ENCODE assay signal across 28 cellular contexts in the genomic region with DNA sequence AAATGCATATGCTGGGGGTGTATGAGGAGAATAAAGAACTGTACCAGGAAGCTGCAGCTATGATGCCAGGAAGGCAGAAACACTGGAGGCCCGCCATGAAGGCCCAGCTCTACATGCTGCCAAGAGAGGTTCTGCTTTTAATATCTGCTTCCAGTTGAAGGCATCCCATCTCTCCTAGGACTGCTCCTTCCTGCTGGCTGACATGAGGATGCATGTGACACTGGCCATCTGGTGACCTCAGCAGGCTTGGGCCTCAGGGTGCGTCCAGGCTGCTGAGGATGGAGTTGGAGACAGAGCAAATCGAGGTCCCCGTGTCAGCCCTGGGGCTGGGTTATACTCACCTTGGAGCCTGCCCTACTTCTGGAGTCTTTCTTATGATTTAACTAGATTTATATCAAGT. TPM values are rescaled to one million over a fixed set of nuclear protein-coding genes. Genes with fewer than 3 reads are reported as not detected.
A peak's percentile ranks its signal among the peaks of the same experiment; 100 is the strongest.
DNase-seq lines count a peak whose midpoint lies in the region; ATAC-seq, FAIRE-seq and TF ChIP-seq lines count a peak whose summit lies in the region.
"Had no signal": no experiment of that assay in that cellular context is flagged by ENCODE, and none has a peak within 500 bp of the region (broad histone marks: within the 10 kb centered on the region; RNA-seq: fewer than 3 reads in every experiment).

No MANE protein-coding gene starts in this region.

- H4K20me1 ChIP-seq in SK-N-SH (ENCODE audit: insufficient read depth) (no peaks in the 10 kb centered on the region), K562 (replicated peaks; ENCODE audit: control insufficient read depth, insufficient read depth, low read length) (no peaks in the 10 kb centered on the region)

- H3K4me1 Mint-ChIP-seq in progenitor cell of endocrine pancreas (ENCODE audit: low read depth): no peaks in the 10 kb centered on the region

- FAIRE-seq in K562 (lab: Jason Lieb, UNC): no peak
- FAIRE-seq: D721Med, GM12892, HTR-8/SVneo had no signal

- H3K27me3 ChIP-seq in SK-N-SH (ENCODE audit: insufficient read depth) (no peaks in the 10 kb centered on the region), K562 (ENCODE audit: control insufficient read depth in 2 of 2, insufficient read depth in 2 of 2, low read length in 2 of 2) (no peaks in the 10 kb centered on the region)
- H3K27me3 ChIP-seq: BE2C, SJSA1 had no signal

- CTCF ChIA-PET in SK-N-SH (lab: Yijun Ruan, JAX) (interaction anchor here (1.0 to 3.3 kb wide), 4 partner anchors 10 to 183 kb away, joined by 3 to 18 read pairs (median 8); no protein-coding TSS in a partner anchor), K562 (lab: Yijun Ruan, JAX; ENCODE audit: low intra/inter-chr PET ratio) (no interaction called here)

- POLR2A ChIA-PET in SK-N-SH (lab: Yijun Ruan, JAX) (no interaction called here), K562 (lab: Yijun Ruan, JAX) (interaction anchor here (1.3 kb wide), 1 partner anchor 16 kb away, joined by 5 read pairs; no protein-coding TSS in a partner anchor)

- H2AFZ ChIP-seq in SK-N-SH (ENCODE audit: low read depth) (no peak overlapping the region), K562 (ENCODE audit: low read depth, low read length) (no peak overlapping the region)
- H2AFZ ChIP-seq: GM23248 had no signal

- H3K4me2 ChIP-seq in SK-N-SH (no peak overlapping the region), K562 (ENCODE audit: insufficient read depth, low read length) (no peak overlapping the region)

- no peak for TF ChIP-seq CTCF in SK-N-SH (IDR thresholded peaks at IDR 0.05)
- TF ChIP-seq CTCF in K562 (IDR thresholded peaks at IDR 0.05 in 2 of 3, conservative IDR thresholded peaks at IDR 0.05 in 1 of 3; ENCODE audit: insufficient read depth in 2 of 3, low read depth in 1 of 3, low read length in 3 of 3): no peak
- TF ChIP-seq CTCF in progenitor cell of endocrine pancreas (IDR thresholded peaks at IDR 0.05; ENCODE audit: unreplicated experiment): no peak

- peak; percentile 52 for DNase-seq in SK-N-SH
- DNase-seq in K562 (ENCODE audit: extremely low read depth in 1 of 4, low spot score in 3 of 4): no peak
- peak; percentile 15 for DNase-seq in myocyte (ENCODE audit: low read depth)
- DNase-seq in putamen (ENCODE audit: low spot score): no peak
- DNase-seq in GM19240 (ENCODE audit: insufficient read length, low spot score): no peak
- no peak for DNase-seq in progenitor cell of endocrine pancreas (ENCODE audit: low spot score, unreplicated experiment)
- no peak for DNase-seq in activated gamma-delta T cell treated with Interleukin-2 at 50 U/mL for 16 hours
- DNase-seq: BE2C; CD4-positive, CD25-positive, alpha-beta regulatory T cell; EL; GF-D8; GM23248; H7; HFFc6; KG1; NCI-H1048; NCI-H1417; NCI-H1694; NCI-H2029 treated with DMSO at 0.1 percent for 48 hours; NCI-H526 treated with DMSO at 0.1 percent for 48 hours; Right ventricle myocardium superior; RPMI8226 had no signal

- no CpG with 5 or more reads among the region's 4 CpGs for WGBS in SK-N-SH (ENCODE audit: low lambda C conversion rate)
- WGBS in K562 (ENCODE audit: insufficient coverage, low coverage, missing lambda C conversion rate): 15% methylated on average over 4 of the region's 4 CpGs

- H3K27ac ChIP-seq in SK-N-SH (ENCODE audit: low read depth in 2 of 2, low read length in 1 of 2): no peak overlapping the region
- no peak overlapping the region for H3K27ac ChIP-seq in K562 (ENCODE audit: extremely low read depth, low read depth, low read length)
- H3K27ac ChIP-seq: 22Rv1, GM23248, SJSA1 had no signal

- H3K27me3 Mint-ChIP-seq in progenitor cell of endocrine pancreas: no peaks in the 10 kb centered on the region
- H3K27me3 Mint-ChIP-seq: CD4-positive, CD25-positive, alpha-beta regulatory T cell had no signal

- no peaks in the 10 kb centered on the region for H3K9me3 Mint-ChIP-seq in progenitor cell of endocrine pancreas (ENCODE audit: low read depth)
- H3K9me3 Mint-ChIP-seq: HFFc6 had no signal

- H3K4me3 Mint-ChIP-seq in progenitor cell of endocrine pancreas (ENCODE audit: low read depth): no peak overlapping the region
- H3K4me3 Mint-ChIP-seq: CD4-positive, CD25-positive, alpha-beta regulatory T cell; HFFc6 had no signal

- peaks cover 3% of the 10 kb centered on the region for H3F3A ChIP-seq in SK-N-SH (replicated peaks; ENCODE audit: insufficient read depth)

- no peak overlapping the region for H3K27ac Mint-ChIP-seq in progenitor cell of endocrine pancreas
- H3K27ac Mint-ChIP-seq: HFFc6 had no signal

- no peak overlapping the region for H3K4me3 ChIP-seq in SK-N-SH (ENCODE audit: low read depth in 2 of 2, low read length in 1 of 2)
- H3K4me3 ChIP-seq in K562: no peak overlapping the region
- H3K4me3 ChIP-seq: GM23248, SJSA1 had no signal

- H3K9me3 ChIP-seq in SK-N-SH (no peaks in the 10 kb centered on the region), K562 (replicated peaks; ENCODE audit: control insufficient read depth, insufficient read depth, low read depth, low read length) (no peaks in the 10 kb centered on the region)
- H3K9me3 ChIP-seq: BE2C, SJSA1 had no signal

- no peak for TF ChIP-seq RAD21 in SK-N-SH (IDR thresholded peaks at IDR 0.05; ENCODE audit: low read length)
- no peak for TF ChIP-seq RAD21 in K562 (CRISPR knock-in tag; conservative IDR thresholded peaks at IDR 0.05 in 1 of 2, IDR thresholded peaks at IDR 0.05 in 1 of 2)

- no peaks in the 10 kb centered on the region for H3K9me1 ChIP-seq in K562 (ENCODE audit: control insufficient read depth, insufficient read depth, low read length)

- ATAC-seq in SK-N-SH treated with all-trans-retinoic acid at 6 μM for 48 hours: no peak; the same call in 2 of the 3 replicates
- peak; percentile 35 for ATAC-seq in K562

- H3K9ac ChIP-seq in SK-N-SH (no peak overlapping the region), K562 (ENCODE audit: insufficient read depth in 1 of 2, low read depth in 2 of 2, low read length in 2 of 2) (no peak overlapping the region)
- H3K9ac ChIP-seq: GM23248 had no signal

- TF ChIP-seq EP300 in SK-N-SH (IDR thresholded peaks at IDR 0.05; ENCODE audit: borderline replicate concordance in 1 of 2, low read depth in 1 of 2, low read length in 1 of 2): no peak
- no peak for TF ChIP-seq EP300 in K562 (IDR thresholded peaks at IDR 0.05; ENCODE audit: low read length)

- intact Hi-C loops in K562 (cut with micrococcal nuclease): no loop called here

- H3K4me1 ChIP-seq in SK-N-SH (ENCODE audit: control insufficient read depth in 1 of 2, insufficient read depth in 2 of 2, low read depth in 1 of 2, low read length in 1 of 2) (peaks cover 0 to 7% of the 10 kb centered on the region in 2 experiments; a peak in 2 of 4 replicates), K562 (replicated peaks in 1 of 2; ENCODE audit: control insufficient read depth in 2 of 2, insufficient read depth in 2 of 2, low read length in 2 of 2) (peaks cover 4 to 12% of the 10 kb centered on the region in 2 experiments; a peak in 3 of 5 replicates)
- H3K4me1 ChIP-seq: BE2C had no signal

- H3K9me2 ChIP-seq in SK-N-SH: no peaks in the 10 kb centered on the region

- H3K36me3 Mint-ChIP-seq in progenitor cell of endocrine pancreas (ENCODE audit: insufficient read depth): no peaks in the 10 kb centered on the region
- H3K36me3 Mint-ChIP-seq: CD4-positive, CD25-positive, alpha-beta regulatory T cell had no signal

- H3K79me2 ChIP-seq in SK-N-SH (ENCODE audit: insufficient read depth) (no peaks in the 10 kb centered on the region), K562 (ENCODE audit: control insufficient read depth, insufficient read depth, low read length) (no peaks in the 10 kb centered on the region)

- no peaks in the 10 kb centered on the region for H3K36me3 ChIP-seq in SK-N-SH (replicated peaks in 1 of 2; ENCODE audit: control insufficient read depth in 1 of 2, insufficient read depth in 2 of 2, low read length in 1 of 2)
- no peaks in the 10 kb centered on the region for H3K36me3 ChIP-seq in K562 (ENCODE audit: control insufficient read depth, insufficient read depth, low read length)
- H3K36me3 ChIP-seq: BE2C, SJSA1 had no signal

- TF ChIP-seq POLR2A in K562 (conservative IDR thresholded peaks at IDR 0.05): no peak

- in situ Hi-C loops in K562 (cut with MboI): no loop called here

- BruUV-seq in K562 (replicated peaks; lab: Mats Ljungman, UMichigan): no TSS peak

RNA-seq across cellular contexts. Expression of a gene that starts 49.0 kb away (rescaled TPM):
- polyA plus RNA-seq in SK-N-SH (2012; rRNA removed) (36.0 and 36.1 TPM in 2 replicates), K562 (2011; rRNA removed) (75.0 and 81.6 TPM in 2 replicates), K562 (2014; fragmentation: Illumina TruSeq; extraction: Trizol) (105 and 120 TPM in 2 replicates), K562 (2014; fragmentation: Nextera tagmentation; extraction: Ambion mirVana) (100 to 1,000 TPM; 194 to 271 TPM), K562 (2014; rRNA removed) (82.8 and 92.7 TPM in 2 replicates)
- polyA plus RNA-seq in SK-N-SH (2012; cell fraction: cytosol; rRNA removed): 42.2 and 49.4 TPM in 2 replicates
- 18.0 and 34.0 TPM in 2 replicates for polyA plus RNA-seq in SK-N-SH (2012; cell fraction: nucleus; rRNA removed)
- total RNA-seq in K562 (2011; cell fraction: chromatin; rRNA removed; ENCODE audit: low replicate concordance): 38.5 and 51.7 TPM in 2 replicates
- 24.5 and 24.8 TPM in 2 replicates for total RNA-seq in K562 (2011; cell fraction: nucleolus; rRNA removed)
- total RNA-seq in K562 (2011; cell fraction: nucleoplasm; rRNA removed): 34.8 and 40.9 TPM in 2 replicates
- total RNA-seq in K562 (2014; rRNA removed) (59.9 and 76.9 TPM in 2 replicates), K562 (2014; rRNA removed; fragmentation: Illumina TruSeq; extraction: Trizol) (116 and 125 TPM in 2 replicates), K562 (2015; rRNA removed; fragmentation: Illumina TruSeq; extraction: Trizol) (101 and 111 TPM in 2 replicates), K562 (2021) (90.2 and 95.6 TPM in 2 replicates), myocyte (50.1 and 54.1 TPM in 2 replicates), progenitor cell of endocrine pancreas (56.7 and 58.2 TPM in 2 replicates)
- 35.3 and 54.9 TPM in 2 replicates for polyA plus RNA-seq in K562 (2011; cell fraction: cytosol; rRNA removed)
- 27.2 and 40.2 TPM in 2 replicates for polyA plus RNA-seq in K562 (2011; cell fraction: nucleus; rRNA removed)
- polyA plus RNA-seq in K562 (2012): 79.8 and 97.3 TPM in 2 replicates
- polyA minus RNA-seq in K562 (2011; rRNA and poly(A)+ RNA removed): 56.3 and 61.4 TPM in 2 replicates
- 38.3 and 45.0 TPM in 2 replicates for polyA minus RNA-seq in K562 (2011; cell fraction: cytosol; rRNA and poly(A)+ RNA removed)
- 11.2 and 12.2 TPM in 2 replicates for polyA minus RNA-seq in K562 (2011; cell fraction: nucleus; rRNA and poly(A)+ RNA removed)
- 41.9 TPM for polyA plus RNA-seq in myocyte (2012)

RNA-seq across cellular contexts. Expression of a gene that starts 49.4 kb away (rescaled TPM):
- polyA plus RNA-seq in SK-N-SH (2012; rRNA removed) (6.4 and 8.0 TPM in 2 replicates), K562 (2011; rRNA removed) (20.5 and 26.3 TPM in 2 replicates), K562 (2014; fragmentation: Illumina TruSeq; extraction: Trizol) (15.7 and 16.2 TPM in 2 replicates), K562 (2014; fragmentation: Nextera tagmentation; extraction: Ambion mirVana) (1 to 10 TPM; 5.3 to 5.6 TPM), K562 (2014; rRNA removed) (21.5 and 23.3 TPM in 2 replicates)
- 7.1 and 7.9 TPM in 2 replicates for polyA plus RNA-seq in SK-N-SH (2012; cell fraction: cytosol; rRNA removed)
- polyA plus RNA-seq in SK-N-SH (2012; cell fraction: nucleus; rRNA removed): 9.6 and 17.3 TPM in 2 replicates
- 25.3 and 46.3 TPM in 2 replicates for total RNA-seq in K562 (2011; cell fraction: chromatin; rRNA removed; ENCODE audit: low replicate concordance)
- total RNA-seq in K562 (2011; cell fraction: nucleolus; rRNA removed): 14.8 and 18.3 TPM in 2 replicates
- 23.8 and 31.1 TPM in 2 replicates for total RNA-seq in K562 (2011; cell fraction: nucleoplasm; rRNA removed)
- total RNA-seq in K562 (2014; rRNA removed) (22.1 and 27.3 TPM in 2 replicates), K562 (2014; rRNA removed; fragmentation: Illumina TruSeq; extraction: Trizol) (25.0 and 25.2 TPM in 2 replicates), K562 (2015; rRNA removed; fragmentation: Illumina TruSeq; extraction: Trizol) (16.9 and 21.1 TPM in 2 replicates), K562 (2021) (14.4 and 19.3 TPM in 2 replicates), myocyte (5.8 and 9.7 TPM in 2 replicates), progenitor cell of endocrine pancreas (12.1 and 14.4 TPM in 2 replicates)
- 10.6 and 11.9 TPM in 2 replicates for polyA plus RNA-seq in K562 (2011; cell fraction: cytosol; rRNA removed)
- polyA plus RNA-seq in K562 (2011; cell fraction: nucleus; rRNA removed): 12.4 and 16.0 TPM in 2 replicates
- 9.7 and 11.6 TPM in 2 replicates for polyA plus RNA-seq in K562 (2012)
- 32.9 and 34.5 TPM in 2 replicates for polyA minus RNA-seq in K562 (2011; rRNA and poly(A)+ RNA removed)
- polyA minus RNA-seq in K562 (2011; cell fraction: cytosol; rRNA and poly(A)+ RNA removed): 7.8 and 12.5 TPM in 2 replicates
- 9.8 and 14.9 TPM in 2 replicates for polyA minus RNA-seq in K562 (2011; cell fraction: nucleus; rRNA and poly(A)+ RNA removed)
- 3.3 TPM for polyA plus RNA-seq in myocyte (2012)

Comparison
In these comparisons a context has a peak if more than half of its experiments do, and no peak if none do; other contexts are left out.
1. DNase-seq: peak in SK-N-SH (single experiment) and myocyte (single experiment); none in K562 (0 of 4), putamen (single experiment), GM19240 (single experiment), progenitor cell of endocrine pancreas (single experiment) and activated gamma-delta T cell treated with Interleukin-2 at 50 U/mL for 16 hours (single experiment).